ENCODE assay signal across 4 cellular contexts in the genomic region with DNA sequence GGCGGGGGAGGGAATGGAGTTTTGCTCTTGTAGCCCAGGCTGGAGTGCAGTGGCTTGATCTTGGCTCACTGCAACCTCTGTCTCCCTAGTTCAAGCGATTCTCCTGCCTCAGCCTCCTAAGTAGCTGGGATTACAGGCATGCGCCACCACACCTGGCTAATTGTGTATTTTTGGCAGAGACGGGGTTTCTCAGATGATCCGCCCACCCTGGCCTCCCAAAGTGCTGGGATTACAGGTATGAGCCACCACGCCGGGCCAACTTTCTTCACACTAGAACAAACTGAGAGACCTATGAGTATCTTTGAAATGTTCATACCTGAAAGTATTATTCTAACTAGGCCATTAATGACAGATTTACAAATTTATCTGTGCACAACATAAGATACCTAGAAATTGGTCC. TPM values are rescaled to one million over a fixed set of nuclear protein-coding genes. Genes with fewer than 3 reads are reported as not detected.
"Had no signal": no experiment of that assay in that cellular context is flagged by ENCODE, and none has a peak within 500 bp of the region (broad histone marks: within the 10 kb centered on the region; RNA-seq: fewer than 3 reads in every experiment).

No MANE protein-coding gene starts in this region.

RNA-seq across cellular contexts. Expression of a gene that starts 40.2 kb away (rescaled TPM):
- total RNA-seq: M059J, Right ventricle myocardium superior, SJSA1 had no signal
- polyA plus RNA-seq: IgD-negative memory B cell had no signal
